Comparison of ENCODE assay signal across 20 cellular contexts in genomic region chr2:3414133-3414856, GRCh38. TPM values are rescaled to one million over a fixed set of nuclear protein-coding genes. Genes with fewer than 3 reads are reported as not detected.
DNase-seq lines count a peak whose midpoint lies in the region; ATAC-seq and TF ChIP-seq lines count a peak whose summit lies in the region.
"Had no signal": no experiment of that assay in that cellular context is flagged by ENCODE, and none has a peak within 500 bp of the region (broad histone marks: within the 10 kb centered on the region; RNA-seq: fewer than 3 reads in every experiment).

No MANE protein-coding gene starts in this region.

- H3K4me3 Mint-ChIP-seq in endodermal cell (no peak overlapping the region), memory B cell (no peak overlapping the region)
- H3K4me3 Mint-ChIP-seq: CD14-positive monocyte, IgD-negative memory B cell had no signal

- TF ChIP-seq CTCF in heart left ventricle (IDR thresholded peaks at IDR 0.05), result no peak
- TF ChIP-seq CTCF in endodermal cell (conservative IDR thresholded peaks at IDR 0.05), result no peak

- H3K4me1 ChIP-seq in right cardiac atrium (ENCODE audit: control insufficient read depth, insufficient read depth, low read length), result no peaks in the 10 kb centered on the region
- H3K4me1 ChIP-seq in heart left ventricle, result no peaks in the 10 kb centered on the region
- peaks cover 4% of the 10 kb centered on the region for H3K4me1 ChIP-seq in endodermal cell (ENCODE audit: control insufficient read depth, insufficient read depth, low read length)
- H3K4me1 ChIP-seq: HAP-1, SJSA1 had no signal

- peaks cover 0 to 38% (median 22%) of the 10 kb centered on the region in 9 donors for H3K36me3 ChIP-seq in heart left ventricle
- H3K36me3 ChIP-seq in endodermal cell (ENCODE audit: control insufficient read depth, insufficient read depth, low read length), result peaks cover 18% of the 10 kb centered on the region
- H3K36me3 ChIP-seq: HAP-1 had no signal

- H3K9ac ChIP-seq in endodermal cell (ENCODE audit: extremely low read depth, low read length, poor library complexity, severe bottlenecking), result no peak overlapping the region
- H3K9ac ChIP-seq: GM23248 had no signal

- no peaks in the 10 kb centered on the region for H3K27me3 Mint-ChIP-seq in endodermal cell (ENCODE audit: insufficient read depth)
- H3K27me3 Mint-ChIP-seq in memory B cell, result no peaks in the 10 kb centered on the region
- H3K27me3 Mint-ChIP-seq: IgD-negative memory B cell had no signal

- DNase-seq in right cardiac atrium (no peak), heart left ventricle (no peak), endodermal cell (no peak), memory B cell (ENCODE audit: low spot score in 2 of 2) (no peak), HK-2 (ENCODE audit: unreplicated experiment) (no peak)
- DNase-seq: AML-193, DMS79 treated with DMSO at 0.1 percent for 48 hours, GM23248, NCI-H1105 treated with DMSO at 0.1 percent for 48 hours, NCI-H2171, NCI-H524, NCI-H774, OCI-M1, SW 1271 had no signal

- H3K9me3 ChIP-seq in right cardiac atrium (ENCODE audit: control insufficient read depth, low read length) (no peaks in the 10 kb centered on the region), heart left ventricle (no peaks in the 10 kb centered on the region), endodermal cell (ENCODE audit: control insufficient read depth, low read length) (no peaks in the 10 kb centered on the region)
- H3K9me3 ChIP-seq: HAP-1, SJSA1 had no signal

- no peak overlapping the region for H3K27ac ChIP-seq in right cardiac atrium (ENCODE audit: low read length)
- no peak overlapping the region for H3K27ac ChIP-seq in heart left ventricle
- H3K27ac ChIP-seq in endodermal cell (ENCODE audit: low read depth, low read length), result no peak overlapping the region
- H3K27ac ChIP-seq: GM23248, SJSA1 had no signal

- intact Hi-C loops in right cardiac atrium (cut with DNase I), result no loop called here
- intact Hi-C loops in heart left ventricle (cut with DNase I), result no loop called here

- no peak overlapping the region for H3K4me3 ChIP-seq in right cardiac atrium (ENCODE audit: low read length)
- H3K4me3 ChIP-seq in heart left ventricle, result no peak overlapping the region
- no peak overlapping the region for H3K4me3 ChIP-seq in endodermal cell (ENCODE audit: low read length)
- H3K4me3 ChIP-seq: GM23248, HAP-1, SJSA1 had no signal

- H3K9me3 Mint-ChIP-seq in endodermal cell, result no peaks in the 10 kb centered on the region
- H3K9me3 Mint-ChIP-seq in memory B cell, result no peaks in the 10 kb centered on the region
- H3K9me3 Mint-ChIP-seq: CD14-positive monocyte, IgD-negative memory B cell had no signal

- H3K27ac Mint-ChIP-seq in endodermal cell (peak overlapping the region; percentile 36), memory B cell (peak overlapping the region; percentile 59)
- H3K27ac Mint-ChIP-seq: IgD-negative memory B cell had no signal

- H3K27me3 ChIP-seq in right cardiac atrium (ENCODE audit: control insufficient read depth, insufficient read depth) (no peaks in the 10 kb centered on the region), heart left ventricle (no peaks in the 10 kb centered on the region), endodermal cell (ENCODE audit: control insufficient read depth, insufficient read depth, low read length, poor library complexity, severe bottlenecking) (no peaks in the 10 kb centered on the region)
- H3K27me3 ChIP-seq: SJSA1 had no signal

- H3K4me1 Mint-ChIP-seq in endodermal cell (peaks cover 11% of the 10 kb centered on the region), memory B cell (peaks cover 18% of the 10 kb centered on the region)

- TF ChIP-seq POLR2A in heart left ventricle (IDR thresholded peaks at IDR 0.05), result no peak

- peak; percentile 23 to 48 for ATAC-seq in right cardiac atrium
- ATAC-seq in heart left ventricle, result no peak
- ATAC-seq in memory B cell (ENCODE audit: low read depth), result no peak
- no peak for ATAC-seq in HG03571 (IDR thresholded peaks at IDR 0.05; ENCODE audit: unreplicated experiment)
- no peak for ATAC-seq in HG02610 (IDR thresholded peaks at IDR 0.05; ENCODE audit: unreplicated experiment)

- H3K36me3 Mint-ChIP-seq in endodermal cell (ENCODE audit: low read depth), result peaks cover 55% of the 10 kb centered on the region
- peaks cover 35% of the 10 kb centered on the region for H3K36me3 Mint-ChIP-seq in memory B cell

- WGBS in right cardiac atrium, result 74% methylated on average over 25 of the region's 25 CpGs
- WGBS in heart left ventricle, 4 donors, result 85 to 87% (median 86%) methylated on average over 25 of the region's 25 CpGs
- 94% methylated on average over 18 to 25 of the region's 25 CpGs for WGBS in endodermal cell (ENCODE audit: insufficient coverage in 1 of 2, insufficient read length in 1 of 2), 2 experiments

RNA-seq across cellular contexts. Expression of gene TRAPPC12, which starts 34.8 kb away (rescaled TPM):
- total RNA-seq in right cardiac atrium, result 100 to 1,000 TPM in 3 of 4 donors, 10 to 100 TPM in 1; 93.4 to 137 (median 132) TPM
- 125 TPM for polyA plus RNA-seq in right cardiac atrium
- 100 to 1,000 TPM in 2 of 9 donors, 10 to 100 TPM in 7; 72.3 to 111 (median 88.2) TPM for total RNA-seq in heart left ventricle
- polyA plus RNA-seq in heart left ventricle, result 100 to 1,000 TPM in 1 of 2 donors, 10 to 100 TPM in 1; 70.3 to 142 TPM
- 100 to 1,000 TPM in 1 of 2 donors, 10 to 100 TPM in 1; 98.2 to 103 TPM for total RNA-seq in endodermal cell
- polyA plus RNA-seq in endodermal cell (2013, experiment 1 of 2), result 61.9 TPM
- polyA plus RNA-seq in endodermal cell (2013, experiment 2 of 2), result 59.2 TPM

RNA-seq across cellular contexts. Expression of gene EIPR1, which starts 36.7 kb away (rescaled TPM):
- total RNA-seq in right cardiac atrium (10 to 100 TPM in 2 of 4 donors, 1 to 10 TPM in 2; 8.4 to 11.8 (median 10.2) TPM), heart left ventricle (10 to 100 TPM in 8 of 9 donors, 1 to 10 TPM in 1; 8.4 to 20.6 (median 13.3) TPM), endodermal cell (10 to 100 TPM; 30.1 to 36.8 TPM)
- polyA plus RNA-seq in right cardiac atrium (12.2 TPM), heart left ventricle (10 to 100 TPM in 1 of 2 donors, 1 to 10 TPM in 1; 7.9 to 26.1 TPM)
- 32.7 TPM for polyA plus RNA-seq in endodermal cell (2013, experiment 1 of 2)
- 29.4 TPM for polyA plus RNA-seq in endodermal cell (2013, experiment 2 of 2)

Comparison
In these comparisons a context has a peak if more than half of its experiments do, and no peak if none do; other contexts are left out.
1. ATAC-seq: peak in right cardiac atrium (2 of 2); none in heart left ventricle (0 of 4), memory B cell (single experiment), HG03571 (single experiment) and HG02610 (single experiment).